ENCODE assay signal across 8 cellular contexts in genomic region chr3:52704611-52705437, GRCh38. TPM values are rescaled to one million over a fixed set of nuclear protein-coding genes. Genes with fewer than 3 reads are reported as not detected.
DNase-seq lines count a peak whose midpoint lies in the region; ATAC-seq and TF ChIP-seq lines count a peak whose summit lies in the region.

No MANE protein-coding gene starts in this region.

- H3K27ac ChIP-seq in lower lobe of right lung (peak overlapping the region; percentile 86), tibial nerve (peak overlapping the region; percentile 72 to 94 (median 85))

- ATAC-seq in GM21825 (IDR thresholded peaks at IDR 0.05; ENCODE audit: unreplicated experiment) (peak; percentile 5), lower lobe of right lung (peak; percentile 21 to 35), GM19455 (IDR thresholded peaks at IDR 0.05; ENCODE audit: unreplicated experiment) (no peak)

- no peaks in the 10 kb centered on the region for H3K27me3 Mint-ChIP-seq in Caco-2 (ENCODE audit: insufficient read depth, unreplicated experiment)

- POLR2A ChIA-PET in Caco-2 (lab: Charles Lee): interaction anchor here (1.8 kb wide), 1 partner anchor 16 kb away, joined by 7 read pairs; no protein-coding TSS in a partner anchor

- no TSS peak for BruUV-seq in Caco-2 (replicated peaks; lab: Mats Ljungman, UMichigan)

- DNase-seq in Caco-2: peak; percentile 50 to 56
- DNase-seq in RKO (ENCODE audit: low spot score): peak; percentile 50
- DNase-seq in dedifferentiated amniotic fluid mesenchymal stem cell (ENCODE audit: extremely low spot score): peak; percentile 48
- DNase-seq in lower lobe of right lung: no peak
- DNase-seq in tibial nerve (ENCODE audit: low spot score in 2 of 2): peak in 1 of 2 donors; percentile 20
- DNase-seq in globus pallidus (ENCODE audit: low spot score): no peak

- H3K27ac Mint-ChIP-seq in Caco-2 (ENCODE audit: unreplicated experiment): peak overlapping the region; percentile 95

- H3K9me3 Mint-ChIP-seq in Caco-2 (ENCODE audit: unreplicated experiment): no peaks in the 10 kb centered on the region

- H3K4me3 ChIP-seq in Caco-2 (ENCODE audit: low read depth, low read length): peak overlapping the region; percentile 90
- H3K4me3 ChIP-seq in lower lobe of right lung: peak overlapping the region; percentile 80
- peak overlapping the region; percentile 79 to 96 (median 84) for H3K4me3 ChIP-seq in tibial nerve

- no peak for TF ChIP-seq EP300 in tibial nerve (IDR thresholded peaks at IDR 0.05)

- no peak for TF ChIP-seq POLR2A in tibial nerve (IDR thresholded peaks at IDR 0.05)

- H3K27me3 ChIP-seq in Caco-2 (replicated peaks; ENCODE audit: control insufficient read depth, insufficient read depth, low read length) (no peaks in the 10 kb centered on the region), lower lobe of right lung (ENCODE audit: low read depth) (no peaks in the 10 kb centered on the region), tibial nerve (no peaks in the 10 kb centered on the region)

- H3K9me3 ChIP-seq in Caco-2 (no peaks in the 10 kb centered on the region), lower lobe of right lung (no peaks in the 10 kb centered on the region), tibial nerve (no peaks in the 10 kb centered on the region)

- H3K4me1 ChIP-seq in Caco-2 (peaks cover 9% of the 10 kb centered on the region; the same call in 1 of the 2 replicates), lower lobe of right lung (peaks cover 29% of the 10 kb centered on the region), tibial nerve (peaks cover 0 to 56% (median 30%) of the 10 kb centered on the region in 4 donors)

- intact Hi-C loops in Caco-2 (cut with micrococcal nuclease; ENCODE audit: unreplicated experiment) (no loop called here), lower lobe of right lung (cut with DNase I) (no loop called here)

- H3K4me1 Mint-ChIP-seq in Caco-2 (ENCODE audit: low read depth, unreplicated experiment): peaks cover 7% of the 10 kb centered on the region

- CTCF ChIA-PET in Caco-2 (lab: Charles Lee): no interaction called here

- H3K4me3 Mint-ChIP-seq in Caco-2 (ENCODE audit: unreplicated experiment): peak overlapping the region; percentile 96

- TF ChIP-seq CTCF in Caco-2 (IDR thresholded peaks at IDR 0.05; ENCODE audit: insufficient read depth in 1 of 2, low read depth in 1 of 2, low read length in 1 of 2, severe bottlenecking in 1 of 2, unreplicated experiment in 1 of 2) (no peak), lower lobe of right lung (IDR thresholded peaks at IDR 0.05) (no peak), tibial nerve (IDR thresholded peaks at IDR 0.05) (no peak)

- WGBS in tibial nerve, 2 donors: 1 to 4% methylated on average over 18 to 20 of the region's 22 CpGs

- H3K36me3 ChIP-seq in Caco-2 (ENCODE audit: control insufficient read depth, insufficient read depth, low read length) (no peaks in the 10 kb centered on the region), lower lobe of right lung (peaks cover 21% of the 10 kb centered on the region), tibial nerve (peaks cover 0 to 25% (median 2%) of the 10 kb centered on the region in 3 donors)

- H3K36me3 Mint-ChIP-seq in Caco-2 (ENCODE audit: insufficient read depth, unreplicated experiment): peaks cover 27% of the 10 kb centered on the region

RNA-seq across cellular contexts. Expression of gene GLT8D1, which starts 0.8 kb away (rescaled TPM):
- total RNA-seq in Caco-2 (2022) (30.5 and 31.4 TPM in 2 replicates), lower lobe of right lung (37.1 TPM), tibial nerve (100 to 1,000 TPM in 1 of 4 donors, 10 to 100 TPM in 3; 44.7 to 109 (median 94.9) TPM)

RNA-seq across cellular contexts. Expression of gene SPCS1, which starts 1.1 kb away (rescaled TPM):
- 141 and 153 TPM in 2 replicates for total RNA-seq in Caco-2 (2022)
- 74.6 TPM for total RNA-seq in lower lobe of right lung
- 100 to 1,000 TPM in 1 of 4 donors, 10 to 100 TPM in 3; 58.8 to 123 (median 77.4) TPM for total RNA-seq in tibial nerve

RNA-seq across cellular contexts. Expression of gene GNL3, which starts 19.0 kb away (rescaled TPM):
- 125 and 134 TPM in 2 replicates for total RNA-seq in Caco-2 (2022)
- total RNA-seq in lower lobe of right lung: 35.2 TPM
- total RNA-seq in tibial nerve: 10 to 100 TPM; 44.8 to 57.5 (median 52.6) TPM

RNA-seq across cellular contexts. Expression of gene PBRM1, which starts 19.1 kb away (rescaled TPM):
- total RNA-seq in Caco-2 (2022) (50.6 and 50.7 TPM in 2 replicates), lower lobe of right lung (88.3 TPM), tibial nerve (100 to 1,000 TPM in 3 of 4 donors, 10 to 100 TPM in 1; 87.0 to 123 (median 114) TPM)

Comparison
In these comparisons a context has a peak if more than half of its experiments do, and no peak if none do; other contexts are left out.
1. DNase-seq: peak in Caco-2 (2 of 2), RKO (single experiment) and dedifferentiated amniotic fluid mesenchymal stem cell (single experiment); none in lower lobe of right lung (single experiment) and globus pallidus (single experiment).
2. Peak in every context shown above with its lines, with median percentiles within 50 percentile points of each other: H3K4me3 ChIP-seq.